ENCODE assay signal across 14 cellular contexts in genomic region chr12:119245904-119246494, GRCh38.
"Had no signal": no experiment of that assay in that cellular context is flagged by ENCODE, and none has a peak within 500 bp of the region (broad histone marks: within the 10 kb centered on the region; RNA-seq: fewer than 3 reads in every experiment).

No MANE protein-coding gene starts in this region.

- H3K27me3 ChIP-seq: breast epithelium, ovary, SJSA1, upper lobe of left lung had no signal

- DNase-seq: activated CD4-positive, alpha-beta memory T cell treated with anti-CD3 and anti-CD28 coated beads, Interleukin-2, amount 10 ng/mL, durations not matched to agents 7 days and 5 days; activated gamma-delta T cell treated with Interleukin-2 at 50 U/mL for 16 hours; activated naive CD8-positive, alpha-beta T cell treated with anti-CD3 and anti-CD28 coated beads for 36 hours; activated T-cell treated with anti-CD3 and anti-CD28 coated beads, Interleukin-2, amount 50 U/mL, for 48 hours; immature natural killer cell; left colon; mesenchymal stem cell; retina; small intestine; T-helper 9 cell; upper lobe of left lung had no signal

- ATAC-seq: left colon had no signal

- H3K27ac Mint-ChIP-seq: activated CD4-positive, alpha-beta memory T cell treated with anti-CD3 and anti-CD28 coated beads, Interleukin-2, amount 10 ng/mL, durations not matched to agents 7 days and 5 days; activated naive CD8-positive, alpha-beta T cell treated with anti-CD3 and anti-CD28 coated beads for 36 hours; immature natural killer cell had no signal

- H3K36me3 Mint-ChIP-seq: activated naive CD8-positive, alpha-beta T cell treated with anti-CD3 and anti-CD28 coated beads for 36 hours; immature natural killer cell had no signal

- H3K27me3 Mint-ChIP-seq: activated CD4-positive, alpha-beta memory T cell treated with anti-CD3 and anti-CD28 coated beads, Interleukin-2, amount 10 ng/mL, durations not matched to agents 7 days and 5 days; activated naive CD8-positive, alpha-beta T cell treated with anti-CD3 and anti-CD28 coated beads for 36 hours had no signal

- H3K4me3 ChIP-seq: breast epithelium, ovary, SJSA1, upper lobe of left lung had no signal

- H3K36me3 ChIP-seq: breast epithelium, ovary, SJSA1, upper lobe of left lung had no signal

- H3K9me3 Mint-ChIP-seq: activated naive CD8-positive, alpha-beta T cell treated with anti-CD3 and anti-CD28 coated beads for 36 hours had no signal

- H3K4me3 Mint-ChIP-seq: activated CD4-positive, alpha-beta memory T cell treated with anti-CD3 and anti-CD28 coated beads, Interleukin-2, amount 10 ng/mL, durations not matched to agents 7 days and 5 days; activated naive CD8-positive, alpha-beta T cell treated with anti-CD3 and anti-CD28 coated beads for 36 hours; immature natural killer cell had no signal

- H3K27ac ChIP-seq: breast epithelium, ovary, SJSA1 had no signal

- H3K9me3 ChIP-seq: breast epithelium, ovary, upper lobe of left lung had no signal

- H3K4me1 Mint-ChIP-seq: activated CD4-positive, alpha-beta memory T cell treated with anti-CD3 and anti-CD28 coated beads, Interleukin-2, amount 10 ng/mL, durations not matched to agents 7 days and 5 days; activated naive CD8-positive, alpha-beta T cell treated with anti-CD3 and anti-CD28 coated beads for 36 hours; immature natural killer cell had no signal

- H3K4me1 ChIP-seq: breast epithelium, SJSA1 had no signal
